9 cellular contexts compared by ENCODE assay signal in the genomic region with DNA sequence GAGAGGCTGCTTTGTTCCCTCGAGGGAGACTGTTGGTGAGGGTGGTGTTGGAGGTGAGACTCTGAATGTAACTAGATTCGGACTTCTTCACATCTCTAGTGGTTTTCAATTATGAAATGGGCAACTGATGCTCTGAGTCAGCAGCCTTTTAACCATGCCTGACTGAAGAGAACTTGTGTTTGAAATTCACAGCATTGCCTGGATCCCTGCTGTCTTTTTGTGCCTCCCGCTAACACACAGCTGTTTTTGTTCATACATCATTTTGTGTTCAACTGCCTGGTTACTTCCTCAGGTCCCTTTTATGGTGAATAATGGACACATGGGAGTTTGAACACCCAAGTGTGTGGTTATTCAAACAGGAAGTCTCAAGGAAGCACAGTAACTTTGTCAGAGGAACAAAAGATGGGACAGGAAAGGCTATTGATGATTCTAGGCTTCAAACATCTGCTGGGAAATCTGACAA. TPM values are rescaled to one million over a fixed set of nuclear protein-coding genes. Genes with fewer than 3 reads are reported as not detected.
DNase-seq lines count a peak whose midpoint lies in the region; ATAC-seq, FAIRE-seq and TF ChIP-seq lines count a peak whose summit lies in the region.
"Had no signal": no experiment of that assay in that cellular context is flagged by ENCODE, and none has a peak within 500 bp of the region (broad histone marks: within the 10 kb centered on the region; RNA-seq: fewer than 3 reads in every experiment).

No MANE protein-coding gene starts in this region.

- ATAC-seq in sciatic nerve = peak; percentile 65
- ATAC-seq in GM19035 (IDR thresholded peaks at IDR 0.05; ENCODE audit: unreplicated experiment) = no peak
- no peak for ATAC-seq in HG02759 (IDR thresholded peaks at IDR 0.05; ENCODE audit: unreplicated experiment)

- no peak for TF ChIP-seq POLR2A in GM12892 (IDR thresholded peaks at IDR 0.05; ENCODE audit: low read depth, low read length)

- no peaks in the 10 kb centered on the region for H3K4me1 ChIP-seq in effector memory CD4-positive, alpha-beta T cell (ENCODE audit: control insufficient read depth, insufficient read depth, low read length, poor library complexity, severe bottlenecking)

- H3K36me3 ChIP-seq in effector memory CD4-positive, alpha-beta T cell (ENCODE audit: control insufficient read depth, insufficient read depth, low read length) = no peaks in the 10 kb centered on the region

- H3K27ac ChIP-seq in effector memory CD4-positive, alpha-beta T cell (ENCODE audit: insufficient read depth, low read length, poor library complexity, severe bottlenecking) = no peak overlapping the region

- FAIRE-seq in GM12892 (lab: Jason Lieb, UNC) (peak; percentile 57), endometrium (lab: Jason Lieb, UNC) (peak; percentile 12)

- intact Hi-C loops in sciatic nerve (cut with DNase I) = no loop called here

- no peaks in the 10 kb centered on the region for H3K9me3 ChIP-seq in effector memory CD4-positive, alpha-beta T cell (ENCODE audit: control insufficient read depth, low read length)

- DNase-seq in GM12892 (ENCODE audit: insufficient read length) (no peak), NCI-H226 (peak; percentile 59), sciatic nerve (ENCODE audit: low spot score) (no peak), amygdala (lab: John Stamatoyannopoulos, UW) (no peak)
- no peak for DNase-seq in effector memory CD4-positive, alpha-beta T cell
- DNase-seq: activated naive CD8-positive, alpha-beta T cell treated with anti-CD3 and anti-CD28 coated beads, Interleukin-2, amount 10 ng/mL, durations not matched to agents 7 days and 5 days had no signal

- H3K4me3 ChIP-seq in effector memory CD4-positive, alpha-beta T cell (ENCODE audit: insufficient read depth, low read depth, low read length, poor library complexity, severe bottlenecking) = no peak overlapping the region

- H3K27me3 ChIP-seq in effector memory CD4-positive, alpha-beta T cell (replicated peaks; ENCODE audit: control insufficient read depth, insufficient read depth, low read length, poor library complexity, severe bottlenecking) = peaks cover 10% of the 10 kb centered on the region

RNA-seq across cellular contexts. Expression of a gene that starts 16.8 kb away (rescaled TPM):
- polyA plus RNA-seq in GM12892 (2012; ENCODE audit: missing spikeins) = 3.8 TPM
- total RNA-seq in sciatic nerve = 263 TPM
